Comparison of ENCODE assay signal across 12 cellular contexts in the genomic region with DNA sequence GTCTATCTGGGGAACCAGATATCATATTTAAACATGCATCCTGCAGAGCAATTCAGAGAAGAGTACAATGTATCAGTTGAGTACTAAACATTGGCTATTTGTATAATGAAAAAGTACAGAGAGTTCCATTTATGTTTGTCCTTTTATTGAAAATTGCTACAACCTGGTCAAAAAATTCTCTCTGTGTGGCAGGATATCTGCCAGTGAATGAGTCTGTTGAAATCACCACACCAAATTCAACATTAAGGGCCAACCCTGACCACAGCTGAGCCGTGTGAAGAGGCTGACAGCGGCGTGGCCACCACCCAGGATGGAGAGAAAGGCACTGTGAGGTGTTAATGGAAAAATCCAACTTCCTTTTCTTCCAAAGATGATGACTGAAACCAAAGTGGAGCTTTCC.
"Had no signal": no experiment of that assay in that cellular context is flagged by ENCODE, and none has a peak within 500 bp of the region (broad histone marks: within the 10 kb centered on the region; RNA-seq: fewer than 3 reads in every experiment).

No MANE protein-coding gene starts in this region.

- H3K9me3 Mint-ChIP-seq: activated CD4-positive, alpha-beta memory T cell treated with anti-CD3 and anti-CD28 coated beads for 36 hours; activated T-cell treated with anti-CD3 and anti-CD28 coated beads, Interleukin-2, amount 50 U/mL, for 72 hours had no signal

- H3K4me3 Mint-ChIP-seq: activated CD4-positive, alpha-beta memory T cell treated with anti-CD3 and anti-CD28 coated beads for 36 hours; activated T-cell treated with anti-CD3 and anti-CD28 coated beads, Interleukin-2, amount 50 U/mL, for 72 hours; immature natural killer cell; nephron progenitor cell had no signal

- H3K36me3 Mint-ChIP-seq: activated CD4-positive, alpha-beta memory T cell treated with anti-CD3 and anti-CD28 coated beads for 36 hours; immature natural killer cell had no signal

- H3K27me3 Mint-ChIP-seq: activated CD4-positive, alpha-beta memory T cell treated with anti-CD3 and anti-CD28 coated beads for 36 hours had no signal

- ATAC-seq: activated T-cell treated with anti-CD3 and anti-CD28 coated beads, Interleukin-2, amount 50 U/mL, for 72 hours; left colon had no signal

- H3K36me3 ChIP-seq: thyroid gland had no signal

- H3K9me3 ChIP-seq: thyroid gland had no signal

- H3K27ac ChIP-seq: thyroid gland, VCaP had no signal

- H3K4me1 ChIP-seq: thyroid gland had no signal

- H3K4me3 ChIP-seq: thyroid gland had no signal

- H3K27me3 ChIP-seq: thyroid gland had no signal

- H3K27ac Mint-ChIP-seq: activated CD4-positive, alpha-beta memory T cell treated with anti-CD3 and anti-CD28 coated beads for 36 hours; activated T-cell treated with anti-CD3 and anti-CD28 coated beads, Interleukin-2, amount 50 U/mL, for 72 hours; immature natural killer cell; nephron progenitor cell had no signal

- DNase-seq: activated CD4-positive, alpha-beta memory T cell treated with anti-CD3 and anti-CD28 coated beads for 36 hours; activated T-cell treated with anti-CD3 and anti-CD28 coated beads, Interleukin-2, amount 50 U/mL, for 72 hours; caudate nucleus; cortex of kidney; effector CD8-positive, alpha-beta T cell; immature natural killer cell; left colon; nephron progenitor cell; small intestine; T-helper 9 cell; thyroid gland had no signal

- FAIRE-seq: small intestine had no signal
